1 cellular context compared by ENCODE assay signal in the genomic region with DNA sequence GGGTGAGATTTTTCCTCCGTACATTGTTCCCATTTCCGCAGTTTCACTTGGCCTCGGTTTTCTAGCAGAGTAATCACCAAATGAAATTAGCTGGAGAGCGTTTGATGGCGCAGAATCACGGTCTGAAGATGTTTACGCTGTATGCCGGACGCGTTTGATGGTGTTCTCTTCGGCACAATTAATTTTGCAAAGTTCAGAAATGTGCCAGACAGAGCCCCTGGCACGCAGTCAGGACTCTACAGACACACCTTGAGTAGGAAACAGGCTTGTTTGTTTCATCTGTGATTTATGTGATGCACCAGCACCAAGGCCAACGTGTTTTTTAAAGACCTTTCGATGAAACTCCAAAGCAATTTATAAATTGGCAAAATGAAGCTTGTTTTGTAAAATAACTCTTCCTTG.
TF ChIP-seq lines count a peak whose summit lies in the region.

No MANE protein-coding gene starts in this region.

TF ChIP-seq in HepG2, 621 proteins besides CTCF, POLR2A, EP300 and RAD21 (continued from another document and continues in another):
- TF ChIP-seq, protein P1, sequence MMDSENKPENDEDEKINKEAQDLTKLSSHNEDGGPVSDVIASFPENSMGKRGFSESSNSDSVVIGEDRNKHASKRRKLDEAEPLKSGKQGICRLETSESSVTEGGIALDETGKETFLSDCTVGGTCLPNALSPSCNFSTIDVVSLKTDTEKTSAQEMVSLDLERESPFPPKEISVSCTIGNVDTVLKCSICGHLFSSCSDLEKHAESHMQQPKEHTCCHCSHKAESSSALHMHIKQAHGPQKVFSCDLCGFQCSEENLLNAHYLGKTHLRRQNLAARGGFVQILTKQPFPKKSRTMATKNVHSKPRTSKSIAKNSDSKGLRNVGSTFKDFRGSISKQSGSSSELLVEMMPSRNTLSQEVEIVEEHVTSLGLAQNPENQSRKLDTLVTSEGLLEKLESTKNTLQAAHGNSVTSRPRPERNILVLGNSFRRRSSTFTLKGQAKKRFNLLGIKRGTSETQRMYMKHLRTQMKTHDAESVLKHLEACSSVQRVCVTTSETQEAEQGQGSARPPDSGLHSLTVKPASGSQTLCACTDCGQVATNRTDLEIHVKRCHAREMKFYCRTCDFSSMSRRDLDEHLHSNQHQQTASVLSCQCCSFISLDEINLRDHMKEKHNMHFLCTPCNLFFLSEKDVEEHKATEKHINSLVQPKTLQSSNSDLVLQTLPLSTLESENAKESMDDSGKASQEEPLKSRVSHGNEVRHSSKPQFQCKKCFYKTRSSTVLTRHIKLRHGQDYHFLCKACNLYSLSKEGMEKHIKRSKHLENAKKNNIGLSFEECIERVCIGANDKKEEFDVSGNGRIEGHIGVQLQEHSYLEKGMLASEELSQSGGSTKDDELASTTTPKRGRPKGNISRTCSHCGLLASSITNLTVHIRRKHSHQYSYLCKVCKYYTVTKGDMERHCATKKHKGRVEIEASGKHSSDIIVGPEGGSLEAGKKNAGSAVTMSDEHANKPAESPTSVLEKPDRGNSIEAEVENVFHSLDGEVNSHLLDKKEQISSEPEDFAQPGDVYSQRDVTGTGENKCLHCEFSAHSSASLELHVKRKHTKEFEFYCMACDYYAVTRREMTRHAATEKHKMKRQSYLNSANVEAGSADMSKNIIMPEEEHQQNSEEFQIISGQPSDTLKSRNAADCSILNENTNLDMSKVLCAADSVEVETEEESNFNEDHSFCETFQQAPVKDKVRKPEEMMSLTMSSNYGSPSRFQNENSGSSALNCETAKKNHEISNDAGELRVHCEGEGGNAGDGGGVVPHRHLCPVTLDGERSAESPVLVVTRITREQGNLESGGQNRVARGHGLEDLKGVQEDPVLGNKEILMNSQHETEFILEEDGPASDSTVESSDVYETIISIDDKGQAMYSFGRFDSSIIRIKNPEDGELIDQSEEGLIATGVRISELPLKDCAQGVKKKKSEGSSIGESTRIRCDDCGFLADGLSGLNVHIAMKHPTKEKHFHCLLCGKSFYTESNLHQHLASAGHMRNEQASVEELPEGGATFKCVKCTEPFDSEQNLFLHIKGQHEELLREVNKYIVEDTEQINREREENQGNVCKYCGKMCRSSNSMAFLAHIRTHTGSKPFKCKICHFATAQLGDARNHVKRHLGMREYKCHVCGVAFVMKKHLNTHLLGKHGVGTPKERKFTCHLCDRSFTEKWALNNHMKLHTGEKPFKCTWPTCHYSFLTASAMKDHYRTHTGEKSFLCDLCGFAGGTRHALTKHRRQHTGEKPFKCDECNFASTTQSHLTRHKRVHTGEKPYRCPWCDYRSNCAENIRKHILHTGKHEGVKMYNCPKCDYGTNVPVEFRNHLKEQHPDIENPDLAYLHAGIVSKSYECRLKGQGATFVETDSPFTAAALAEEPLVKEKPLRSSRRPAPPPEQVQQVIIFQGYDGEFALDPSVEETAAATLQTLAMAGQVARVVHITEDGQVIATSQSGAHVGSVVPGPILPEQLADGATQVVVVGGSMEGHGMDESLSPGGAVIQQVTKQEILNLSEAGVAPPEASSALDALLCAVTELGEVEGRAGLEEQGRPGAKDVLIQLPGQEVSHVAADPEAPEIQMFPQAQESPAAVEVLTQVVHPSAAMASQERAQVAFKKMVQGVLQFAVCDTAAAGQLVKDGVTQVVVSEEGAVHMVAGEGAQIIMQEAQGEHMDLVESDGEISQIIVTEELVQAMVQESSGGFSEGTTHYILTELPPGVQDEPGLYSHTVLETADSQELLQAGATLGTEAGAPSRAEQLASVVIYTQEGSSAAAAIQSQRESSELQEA (CRISPR knock-in tag; IDR thresholded peaks at IDR 0.05; ENCODE audit: not compliant biosample characterization), result no peak
- TF ChIP-seq POLR2AphosphoS2 (IDR thresholded peaks at IDR 0.05; ENCODE audit: low read depth, low read length) (no peak), ZNF703 (CRISPR knock-in tag; IDR thresholded peaks at IDR 0.05; ENCODE audit: borderline replicate concordance) (0 out of 2 replicates have a peak, but pooled peaks have one; percentile 31), ATM (IDR thresholded peaks at IDR 0.05; ENCODE audit: borderline replicate concordance) (no peak), ZFP36L2 (CRISPR knock-in tag; IDR thresholded peaks at IDR 0.05) (no peak), SOX6 (IDR thresholded peaks at IDR 0.05) (no peak), SOX6 (CRISPR knock-in tag; IDR thresholded peaks at IDR 0.05) (peak; percentile 26; the same call in 1 of the 2 replicates), KDM5A (IDR thresholded peaks at IDR 0.05; ENCODE audit: borderline replicate concordance, low read length) (0 out of 2 replicates have a peak, but pooled peaks have one; percentile 4), ZNF605 (CRISPR knock-in tag; IDR thresholded peaks at IDR 0.05) (0 out of 2 replicates have a peak, but pooled peaks have one; percentile 22), ATF1 (CRISPR knock-in tag; IDR thresholded peaks at IDR 0.05) (no peak), ZFAT (CRISPR knock-in tag; conservative IDR thresholded peaks at IDR 0.05) (0 out of 2 replicates have a peak, but pooled peaks have one; percentile 1), ZNF780A (CRISPR knock-in tag; IDR thresholded peaks at IDR 0.05) (no peak), JUND (CRISPR knock-in tag; IDR thresholded peaks at IDR 0.05) (no peak), HDAC2 (CRISPR knock-in tag; IDR thresholded peaks at IDR 0.05) (no peak), RNF2 (conservative IDR thresholded peaks at IDR 0.05; ENCODE audit: low read depth) (no peak), ZNF530 (CRISPR knock-in tag; IDR thresholded peaks at IDR 0.05; ENCODE audit: low read depth) (no peak), ARNT2 (CRISPR knock-in tag; IDR thresholded peaks at IDR 0.05; ENCODE audit: low read depth) (no peak), PHF20 (CRISPR knock-in tag; IDR thresholded peaks at IDR 0.05) (no peak), ZNF33B (CRISPR knock-in tag; IDR thresholded peaks at IDR 0.05) (no peak), ZNF720 (CRISPR knock-in tag; IDR thresholded peaks at IDR 0.05) (no peak), ZNF354B (CRISPR knock-in tag; IDR thresholded peaks at IDR 0.05) (no peak), ZKSCAN8 (CRISPR knock-in tag; IDR thresholded peaks at IDR 0.05; ENCODE audit: borderline replicate concordance) (no peak)
- TF ChIP-seq, protein P2, sequence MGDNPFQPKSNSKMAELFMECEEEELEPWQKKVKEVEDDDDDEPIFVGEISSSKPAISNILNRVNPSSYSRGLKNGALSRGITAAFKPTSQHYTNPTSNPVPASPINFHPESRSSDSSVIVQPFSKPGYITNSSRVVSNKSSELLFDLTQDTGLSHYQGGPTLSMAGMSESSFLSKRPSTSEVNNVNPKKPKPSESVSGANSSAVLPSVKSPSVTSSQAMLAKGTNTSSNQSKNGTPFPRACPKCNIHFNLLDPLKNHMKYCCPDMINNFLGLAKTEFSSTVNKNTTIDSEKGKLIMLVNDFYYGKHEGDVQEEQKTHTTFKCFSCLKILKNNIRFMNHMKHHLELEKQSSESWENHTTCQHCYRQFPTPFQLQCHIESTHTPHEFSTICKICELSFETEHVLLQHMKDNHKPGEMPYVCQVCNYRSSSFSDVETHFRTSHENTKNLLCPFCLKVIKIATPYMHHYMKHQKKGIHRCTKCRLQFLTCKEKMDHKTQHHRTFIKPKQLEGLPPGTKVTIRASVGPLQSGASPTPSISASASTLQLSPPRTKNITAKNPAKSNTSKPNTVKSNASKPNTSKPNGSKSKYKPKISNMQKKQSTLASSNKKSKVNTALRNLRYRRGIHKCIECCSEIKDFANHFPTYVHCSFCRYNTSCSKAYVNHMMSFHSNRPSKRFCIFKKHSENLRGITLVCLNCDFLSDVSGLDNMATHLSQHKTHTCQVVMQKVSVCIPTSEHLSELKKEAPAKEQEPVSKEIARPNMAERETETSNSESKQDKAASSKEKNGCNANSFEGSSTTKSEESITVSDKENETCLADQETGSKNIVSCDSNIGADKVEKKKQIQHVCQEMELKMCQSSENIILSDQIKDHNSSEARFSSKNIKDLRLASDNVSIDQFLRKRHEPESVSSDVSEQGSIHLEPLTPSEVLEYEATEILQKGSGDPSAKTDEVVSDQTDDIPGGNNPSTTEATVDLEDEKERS (CRISPR knock-in tag; IDR thresholded peaks at IDR 0.05), result no peak
- TF ChIP-seq, protein P3, sequence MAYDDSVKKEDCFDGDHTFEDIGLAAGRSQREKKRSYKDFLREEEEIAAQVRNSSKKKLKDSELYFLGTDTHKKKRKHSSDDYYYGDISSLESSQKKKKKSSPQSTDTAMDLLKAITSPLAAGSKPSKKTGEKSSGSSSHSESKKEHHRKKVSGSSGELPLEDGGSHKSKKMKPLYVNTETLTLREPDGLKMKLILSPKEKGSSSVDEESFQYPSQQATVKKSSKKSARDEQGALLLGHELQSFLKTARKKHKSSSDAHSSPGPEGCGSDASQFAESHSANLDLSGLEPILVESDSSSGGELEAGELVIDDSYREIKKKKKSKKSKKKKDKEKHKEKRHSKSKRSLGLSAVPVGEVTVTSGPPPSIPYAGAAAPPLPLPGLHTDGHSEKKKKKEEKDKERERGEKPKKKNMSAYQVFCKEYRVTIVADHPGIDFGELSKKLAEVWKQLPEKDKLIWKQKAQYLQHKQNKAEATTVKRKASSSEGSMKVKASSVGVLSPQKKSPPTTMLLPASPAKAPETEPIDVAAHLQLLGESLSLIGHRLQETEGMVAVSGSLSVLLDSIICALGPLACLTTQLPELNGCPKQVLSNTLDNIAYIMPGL (CRISPR knock-in tag; IDR thresholded peaks at IDR 0.05; ENCODE audit: borderline replicate concordance in 1 of 2, low read depth in 1 of 2), result no peak
- TF ChIP-seq, protein P4, sequence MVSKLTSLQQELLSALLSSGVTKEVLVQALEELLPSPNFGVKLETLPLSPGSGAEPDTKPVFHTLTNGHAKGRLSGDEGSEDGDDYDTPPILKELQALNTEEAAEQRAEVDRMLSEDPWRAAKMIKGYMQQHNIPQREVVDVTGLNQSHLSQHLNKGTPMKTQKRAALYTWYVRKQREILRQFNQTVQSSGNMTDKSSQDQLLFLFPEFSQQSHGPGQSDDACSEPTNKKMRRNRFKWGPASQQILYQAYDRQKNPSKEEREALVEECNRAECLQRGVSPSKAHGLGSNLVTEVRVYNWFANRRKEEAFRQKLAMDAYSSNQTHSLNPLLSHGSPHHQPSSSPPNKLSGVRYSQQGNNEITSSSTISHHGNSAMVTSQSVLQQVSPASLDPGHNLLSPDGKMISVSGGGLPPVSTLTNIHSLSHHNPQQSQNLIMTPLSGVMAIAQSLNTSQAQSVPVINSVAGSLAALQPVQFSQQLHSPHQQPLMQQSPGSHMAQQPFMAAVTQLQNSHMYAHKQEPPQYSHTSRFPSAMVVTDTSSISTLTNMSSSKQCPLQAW (CRISPR knock-in tag; IDR thresholded peaks at IDR 0.05), result 0 out of 2 replicates have a peak, but pooled peaks have one; percentile 22
- TF ChIP-seq, protein P5, sequence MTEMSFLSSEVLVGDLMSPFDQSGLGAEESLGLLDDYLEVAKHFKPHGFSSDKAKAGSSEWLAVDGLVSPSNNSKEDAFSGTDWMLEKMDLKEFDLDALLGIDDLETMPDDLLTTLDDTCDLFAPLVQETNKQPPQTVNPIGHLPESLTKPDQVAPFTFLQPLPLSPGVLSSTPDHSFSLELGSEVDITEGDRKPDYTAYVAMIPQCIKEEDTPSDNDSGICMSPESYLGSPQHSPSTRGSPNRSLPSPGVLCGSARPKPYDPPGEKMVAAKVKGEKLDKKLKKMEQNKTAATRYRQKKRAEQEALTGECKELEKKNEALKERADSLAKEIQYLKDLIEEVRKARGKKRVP (CRISPR knock-in tag; IDR thresholded peaks at IDR 0.05), result no peak
- TF ChIP-seq, protein P6, sequence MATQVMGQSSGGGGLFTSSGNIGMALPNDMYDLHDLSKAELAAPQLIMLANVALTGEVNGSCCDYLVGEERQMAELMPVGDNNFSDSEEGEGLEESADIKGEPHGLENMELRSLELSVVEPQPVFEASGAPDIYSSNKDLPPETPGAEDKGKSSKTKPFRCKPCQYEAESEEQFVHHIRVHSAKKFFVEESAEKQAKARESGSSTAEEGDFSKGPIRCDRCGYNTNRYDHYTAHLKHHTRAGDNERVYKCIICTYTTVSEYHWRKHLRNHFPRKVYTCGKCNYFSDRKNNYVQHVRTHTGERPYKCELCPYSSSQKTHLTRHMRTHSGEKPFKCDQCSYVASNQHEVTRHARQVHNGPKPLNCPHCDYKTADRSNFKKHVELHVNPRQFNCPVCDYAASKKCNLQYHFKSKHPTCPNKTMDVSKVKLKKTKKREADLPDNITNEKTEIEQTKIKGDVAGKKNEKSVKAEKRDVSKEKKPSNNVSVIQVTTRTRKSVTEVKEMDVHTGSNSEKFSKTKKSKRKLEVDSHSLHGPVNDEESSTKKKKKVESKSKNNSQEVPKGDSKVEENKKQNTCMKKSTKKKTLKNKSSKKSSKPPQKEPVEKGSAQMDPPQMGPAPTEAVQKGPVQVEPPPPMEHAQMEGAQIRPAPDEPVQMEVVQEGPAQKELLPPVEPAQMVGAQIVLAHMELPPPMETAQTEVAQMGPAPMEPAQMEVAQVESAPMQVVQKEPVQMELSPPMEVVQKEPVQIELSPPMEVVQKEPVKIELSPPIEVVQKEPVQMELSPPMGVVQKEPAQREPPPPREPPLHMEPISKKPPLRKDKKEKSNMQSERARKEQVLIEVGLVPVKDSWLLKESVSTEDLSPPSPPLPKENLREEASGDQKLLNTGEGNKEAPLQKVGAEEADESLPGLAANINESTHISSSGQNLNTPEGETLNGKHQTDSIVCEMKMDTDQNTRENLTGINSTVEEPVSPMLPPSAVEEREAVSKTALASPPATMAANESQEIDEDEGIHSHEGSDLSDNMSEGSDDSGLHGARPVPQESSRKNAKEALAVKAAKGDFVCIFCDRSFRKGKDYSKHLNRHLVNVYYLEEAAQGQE (IDR thresholded peaks at IDR 0.05; ENCODE audit: borderline replicate concordance in 1 of 2, low read depth in 1 of 2, low read length in 2 of 2), result no peak
- TF ChIP-seq, protein P7, sequence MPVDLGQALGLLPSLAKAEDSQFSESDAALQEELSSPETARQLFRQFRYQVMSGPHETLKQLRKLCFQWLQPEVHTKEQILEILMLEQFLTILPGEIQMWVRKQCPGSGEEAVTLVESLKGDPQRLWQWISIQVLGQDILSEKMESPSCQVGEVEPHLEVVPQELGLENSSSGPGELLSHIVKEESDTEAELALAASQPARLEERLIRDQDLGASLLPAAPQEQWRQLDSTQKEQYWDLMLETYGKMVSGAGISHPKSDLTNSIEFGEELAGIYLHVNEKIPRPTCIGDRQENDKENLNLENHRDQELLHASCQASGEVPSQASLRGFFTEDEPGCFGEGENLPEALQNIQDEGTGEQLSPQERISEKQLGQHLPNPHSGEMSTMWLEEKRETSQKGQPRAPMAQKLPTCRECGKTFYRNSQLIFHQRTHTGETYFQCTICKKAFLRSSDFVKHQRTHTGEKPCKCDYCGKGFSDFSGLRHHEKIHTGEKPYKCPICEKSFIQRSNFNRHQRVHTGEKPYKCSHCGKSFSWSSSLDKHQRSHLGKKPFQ (CRISPR knock-in tag; IDR thresholded peaks at IDR 0.05; ENCODE audit: insufficient replicate concordance), result peak; percentile 3
